In the genomic region with DNA sequence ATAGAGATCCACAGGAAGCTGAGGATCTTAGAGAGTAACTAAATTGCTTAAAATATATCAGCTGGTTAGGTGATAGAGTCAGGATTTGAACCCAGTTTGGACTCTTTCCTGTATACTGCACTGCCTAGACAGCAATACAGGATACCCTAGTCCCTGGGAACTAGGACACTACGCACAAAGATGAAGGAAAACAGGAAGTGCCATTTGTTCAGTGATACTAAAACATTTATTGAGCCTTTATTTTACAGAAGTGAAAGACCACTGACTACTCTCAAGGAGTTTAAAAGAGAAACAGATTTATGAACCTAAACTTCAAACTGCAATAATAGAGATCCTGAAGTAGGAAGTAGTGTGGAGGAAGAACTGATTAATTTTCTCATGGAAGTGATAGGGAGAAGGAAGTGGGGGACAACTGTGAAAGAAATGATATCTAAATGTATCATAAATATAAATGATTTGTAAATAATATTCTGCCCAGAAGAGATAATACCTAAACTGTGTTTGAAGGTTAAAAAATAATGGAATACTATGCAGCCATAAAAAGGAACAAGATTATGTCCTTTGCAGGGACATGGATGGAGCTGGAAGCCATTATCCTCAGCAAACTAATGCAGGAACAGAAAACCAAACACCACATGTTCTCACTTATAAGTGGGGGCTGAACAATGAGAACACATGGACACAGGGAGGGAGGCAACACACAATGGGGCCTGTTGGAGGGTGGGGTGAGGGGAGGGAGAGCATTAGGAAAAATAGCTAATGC, we compare ENCODE assay signal across 25 cellular contexts.
"Had no signal": no experiment of that assay in that cellular context is flagged by ENCODE, and none has a peak within 500 bp of the region (broad histone marks: within the 10 kb centered on the region; RNA-seq: fewer than 3 reads in every experiment).

No MANE protein-coding gene starts in this region.

- ATAC-seq: activated T-helper 17 cell treated with anti-CD3 and anti-CD28 coated beads, Interleukin-2, amount 50 U/mL, for 72 hours; Panc1; WTC11 had no signal

- H3K4me1 Mint-ChIP-seq: activated CD4-positive, alpha-beta T cell treated with anti-CD3 and anti-CD28 coated beads, Interleukin-2, amount 10 ng/mL, durations not matched to agents 24 days and 14 days; activated T-helper 17 cell treated with anti-CD3 and anti-CD28 coated beads, Interleukin-2, amount 50 U/mL, for 72 hours; brain; central memory CD8-positive, alpha-beta T cell; WTC11 had no signal

- H3K27ac ChIP-seq: RWPE1 had no signal

- H3K36me3 Mint-ChIP-seq: activated naive CD8-positive, alpha-beta T cell; brain; WTC11 had no signal

- H3K27me3 Mint-ChIP-seq: brain had no signal

- H3K4me3 Mint-ChIP-seq: activated CD4-positive, alpha-beta T cell treated with anti-CD3 and anti-CD28 coated beads, Interleukin-2, amount 10 ng/mL, durations not matched to agents 24 days and 14 days; activated naive CD4-positive, alpha-beta T cell treated with anti-CD3 and anti-CD28 coated beads for 36 hours; activated naive CD8-positive, alpha-beta T cell; activated T-helper 17 cell treated with anti-CD3 and anti-CD28 coated beads, Interleukin-2, amount 50 U/mL, for 72 hours; brain; central memory CD8-positive, alpha-beta T cell; T-helper 1 cell treated with Interleukin-12 subunit alpha and Interleukin-12 subunit beta and Interleukin-4 antibody, amounts not matched to agents 30 μg/mL and 1 μg/mL, for 36 hours; WTC11 had no signal

- DNase-seq: activated CD4-positive, alpha-beta T cell treated with anti-CD3 and anti-CD28 coated beads for 1 hour; activated CD4-positive, alpha-beta T cell treated with anti-CD3 and anti-CD28 coated beads, Interleukin-2, amount 10 ng/mL, durations not matched to agents 24 days and 14 days; activated CD4-positive, alpha-beta T cell treated with anti-CD3 and anti-CD28 coated beads, Interleukin-2, amount 50 U/mL, for 48 hours; activated CD8-positive, alpha-beta memory T cell treated with anti-CD3 and anti-CD28 coated beads for 24 hours; activated gamma-delta T cell; activated naive CD4-positive, alpha-beta T cell treated with anti-CD3 and anti-CD28 coated beads for 36 hours; activated T-cell treated with anti-CD3 and anti-CD28 coated beads, Interleukin-2, amount 50 U/mL, for 48 hours; amygdala; KG1; NCI-H146; NCI-H187 treated with DMSO at 0.1 percent for 48 hours; NCI-H2171; NCI-H226; NCI-H526 treated with DMSO at 0.1 percent for 48 hours; NCI-H82; OCI-M1; Right ventricle myocardium superior had no signal

- H3K9me3 Mint-ChIP-seq: activated CD4-positive, alpha-beta T cell treated with anti-CD3 and anti-CD28 coated beads, Interleukin-2, amount 10 ng/mL, durations not matched to agents 24 days and 14 days; activated naive CD4-positive, alpha-beta T cell treated with anti-CD3 and anti-CD28 coated beads for 36 hours; brain had no signal

- H3K27ac Mint-ChIP-seq: activated CD4-positive, alpha-beta T cell treated with anti-CD3 and anti-CD28 coated beads, Interleukin-2, amount 10 ng/mL, durations not matched to agents 24 days and 14 days; activated naive CD4-positive, alpha-beta T cell treated with anti-CD3 and anti-CD28 coated beads for 36 hours; activated naive CD8-positive, alpha-beta T cell; activated T-helper 17 cell treated with anti-CD3 and anti-CD28 coated beads, Interleukin-2, amount 50 U/mL, for 72 hours; brain; T-helper 1 cell treated with Interleukin-12 subunit alpha and Interleukin-12 subunit beta and Interleukin-4 antibody, amounts not matched to agents 30 μg/mL and 1 μg/mL, for 36 hours; WTC11 had no signal
